In genomic region chr12:56723352-56723751, GRCh38 we compare ENCODE assay signal across 1 cellular context.
TF ChIP-seq lines count a peak whose summit lies in the region.

No MANE protein-coding gene starts in this region.

TF ChIP-seq in endothelial cell of umbilical vein, 7 proteins besides CTCF, POLR2A, EP300 and RAD21:
- TF ChIP-seq JUN (IDR thresholded peaks at IDR 0.05; ENCODE audit: borderline replicate concordance, insufficient read depth, insufficient read length, low read depth) (no peak), FOS (IDR thresholded peaks at IDR 0.05; ENCODE audit: borderline replicate concordance, insufficient read depth, low read length) (no peak), POLR2AphosphoS5 (IDR thresholded peaks at IDR 0.05; ENCODE audit: insufficient read depth, low read depth, low read length) (no peak), GATA2 (IDR thresholded peaks at IDR 0.05; ENCODE audit: insufficient read depth, insufficient read length, low read depth, low read length) (no peak), EZH2 (IDR thresholded peaks at IDR 0.05; ENCODE audit: borderline replicate concordance, low read depth, low read length, severe bottlenecking) (no peak), MYC (IDR thresholded peaks at IDR 0.05; ENCODE audit: low read depth, low read length) (no peak)
- TF ChIP-seq, protein P1, sequence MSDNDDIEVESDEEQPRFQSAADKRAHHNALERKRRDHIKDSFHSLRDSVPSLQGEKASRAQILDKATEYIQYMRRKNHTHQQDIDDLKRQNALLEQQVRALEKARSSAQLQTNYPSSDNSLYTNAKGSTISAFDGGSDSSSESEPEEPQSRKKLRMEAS (IDR thresholded peaks at IDR 0.05; ENCODE audit: insufficient read depth, insufficient read length): no peak
